1 cellular context compared by ENCODE assay signal in the genomic region with DNA sequence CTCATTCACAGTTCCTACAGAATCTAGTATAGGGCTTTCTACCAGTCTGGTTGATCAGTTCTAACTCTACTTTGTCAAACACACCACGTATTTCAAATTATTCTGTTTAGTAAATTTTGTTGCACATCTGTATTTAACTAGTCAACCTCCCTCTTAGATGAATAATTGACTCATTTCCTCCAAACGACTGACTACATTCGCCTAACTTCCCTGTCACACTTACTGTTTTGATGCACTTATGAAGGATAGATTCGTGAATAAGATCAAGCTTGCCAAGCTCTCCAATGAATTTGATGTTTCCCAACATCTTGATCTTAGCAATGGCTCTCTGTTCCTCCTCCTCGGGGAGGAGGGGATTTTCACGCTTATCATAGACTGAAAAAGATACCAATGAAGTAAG.
TF ChIP-seq lines count a peak whose summit lies in the region.

No MANE protein-coding gene starts in this region.

TF ChIP-seq in WTC11, 78 proteins besides CTCF, POLR2A, EP300 and RAD21 (continued from another document):
- no peak for TF ChIP-seq SMAD4 (CRISPR knock-in tag; IDR thresholded peaks at IDR 0.05)
- TF ChIP-seq, protein P1, sequence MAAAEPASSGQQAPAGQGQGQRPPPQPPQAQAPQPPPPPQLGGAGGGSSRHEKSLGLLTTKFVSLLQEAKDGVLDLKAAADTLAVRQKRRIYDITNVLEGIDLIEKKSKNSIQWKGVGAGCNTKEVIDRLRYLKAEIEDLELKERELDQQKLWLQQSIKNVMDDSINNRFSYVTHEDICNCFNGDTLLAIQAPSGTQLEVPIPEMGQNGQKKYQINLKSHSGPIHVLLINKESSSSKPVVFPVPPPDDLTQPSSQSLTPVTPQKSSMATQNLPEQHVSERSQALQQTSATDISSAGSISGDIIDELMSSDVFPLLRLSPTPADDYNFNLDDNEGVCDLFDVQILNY (CRISPR knock-in tag; IDR thresholded peaks at IDR 0.05): no peak
- TF ChIP-seq, protein P2, sequence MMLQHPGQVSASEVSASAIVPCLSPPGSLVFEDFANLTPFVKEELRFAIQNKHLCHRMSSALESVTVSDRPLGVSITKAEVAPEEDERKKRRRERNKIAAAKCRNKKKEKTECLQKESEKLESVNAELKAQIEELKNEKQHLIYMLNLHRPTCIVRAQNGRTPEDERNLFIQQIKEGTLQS (CRISPR knock-in tag; conservative IDR thresholded peaks at IDR 0.05): no peak
- TF ChIP-seq CREB1 (CRISPR knock-in tag; IDR thresholded peaks at IDR 0.05): no peak
- TF ChIP-seq, protein P3, sequence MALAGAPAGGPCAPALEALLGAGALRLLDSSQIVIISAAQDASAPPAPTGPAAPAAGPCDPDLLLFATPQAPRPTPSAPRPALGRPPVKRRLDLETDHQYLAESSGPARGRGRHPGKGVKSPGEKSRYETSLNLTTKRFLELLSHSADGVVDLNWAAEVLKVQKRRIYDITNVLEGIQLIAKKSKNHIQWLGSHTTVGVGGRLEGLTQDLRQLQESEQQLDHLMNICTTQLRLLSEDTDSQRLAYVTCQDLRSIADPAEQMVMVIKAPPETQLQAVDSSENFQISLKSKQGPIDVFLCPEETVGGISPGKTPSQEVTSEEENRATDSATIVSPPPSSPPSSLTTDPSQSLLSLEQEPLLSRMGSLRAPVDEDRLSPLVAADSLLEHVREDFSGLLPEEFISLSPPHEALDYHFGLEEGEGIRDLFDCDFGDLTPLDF (CRISPR knock-in tag; IDR thresholded peaks at IDR 0.05): no peak
- no peak for TF ChIP-seq ZNF317 (CRISPR knock-in tag; IDR thresholded peaks at IDR 0.05; ENCODE audit: borderline replicate concordance, low read depth)
- TF ChIP-seq, protein P4, sequence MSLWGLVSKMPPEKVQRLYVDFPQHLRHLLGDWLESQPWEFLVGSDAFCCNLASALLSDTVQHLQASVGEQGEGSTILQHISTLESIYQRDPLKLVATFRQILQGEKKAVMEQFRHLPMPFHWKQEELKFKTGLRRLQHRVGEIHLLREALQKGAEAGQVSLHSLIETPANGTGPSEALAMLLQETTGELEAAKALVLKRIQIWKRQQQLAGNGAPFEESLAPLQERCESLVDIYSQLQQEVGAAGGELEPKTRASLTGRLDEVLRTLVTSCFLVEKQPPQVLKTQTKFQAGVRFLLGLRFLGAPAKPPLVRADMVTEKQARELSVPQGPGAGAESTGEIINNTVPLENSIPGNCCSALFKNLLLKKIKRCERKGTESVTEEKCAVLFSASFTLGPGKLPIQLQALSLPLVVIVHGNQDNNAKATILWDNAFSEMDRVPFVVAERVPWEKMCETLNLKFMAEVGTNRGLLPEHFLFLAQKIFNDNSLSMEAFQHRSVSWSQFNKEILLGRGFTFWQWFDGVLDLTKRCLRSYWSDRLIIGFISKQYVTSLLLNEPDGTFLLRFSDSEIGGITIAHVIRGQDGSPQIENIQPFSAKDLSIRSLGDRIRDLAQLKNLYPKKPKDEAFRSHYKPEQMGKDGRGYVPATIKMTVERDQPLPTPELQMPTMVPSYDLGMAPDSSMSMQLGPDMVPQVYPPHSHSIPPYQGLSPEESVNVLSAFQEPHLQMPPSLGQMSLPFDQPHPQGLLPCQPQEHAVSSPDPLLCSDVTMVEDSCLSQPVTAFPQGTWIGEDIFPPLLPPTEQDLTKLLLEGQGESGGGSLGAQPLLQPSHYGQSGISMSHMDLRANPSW (CRISPR knock-in tag; conservative IDR thresholded peaks at IDR 0.05; ENCODE audit: low read depth): no peak
- TF ChIP-seq ZNF232 (CRISPR knock-in tag; IDR thresholded peaks at IDR 0.05): no peak
- TF ChIP-seq, protein P5, sequence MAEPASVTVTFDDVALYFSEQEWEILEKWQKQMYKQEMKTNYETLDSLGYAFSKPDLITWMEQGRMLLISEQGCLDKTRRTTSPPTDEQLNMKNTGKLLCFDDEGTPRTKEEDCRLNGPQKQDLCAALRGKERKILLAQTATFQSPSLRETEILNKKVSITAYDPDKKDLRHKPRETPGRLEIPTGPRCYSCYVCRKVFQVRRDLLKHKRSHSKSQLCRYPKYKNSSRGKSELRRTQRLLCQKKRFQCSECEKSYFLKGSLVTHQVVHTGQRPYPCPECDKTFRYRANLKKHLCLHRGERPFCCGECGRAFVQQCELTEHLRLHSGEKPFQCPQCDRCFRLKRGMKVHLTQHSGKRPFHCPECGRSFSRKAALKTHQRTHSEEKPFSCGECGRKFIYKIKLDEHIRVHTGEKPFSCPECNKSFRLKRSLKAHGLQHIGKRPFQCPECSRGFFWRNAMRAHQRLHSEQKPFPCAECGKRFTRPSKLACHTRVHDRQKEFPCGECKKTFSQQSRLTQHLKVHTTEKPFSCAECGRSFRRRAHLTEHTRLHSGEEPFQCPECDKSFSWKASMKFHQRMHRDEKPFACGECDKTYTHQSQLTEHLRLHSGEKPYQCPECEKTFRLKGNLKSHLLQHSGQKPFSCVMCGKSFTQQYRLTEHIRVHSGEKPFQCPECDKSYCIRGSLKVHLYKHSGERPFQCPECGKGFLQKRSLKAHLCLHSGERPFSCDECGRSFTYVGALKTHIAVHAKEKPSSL (CRISPR knock-in tag; conservative IDR thresholded peaks at IDR 0.05): no peak
- no peak for TF ChIP-seq SOX15 (CRISPR knock-in tag; IDR thresholded peaks at IDR 0.05)
- TF ChIP-seq NR2C2 (CRISPR knock-in tag; IDR thresholded peaks at IDR 0.05): no peak
- TF ChIP-seq CREM (CRISPR knock-in tag; IDR thresholded peaks at IDR 0.05): no peak
TF ChIP-seq in WTC11: peak in this region for 0.
